20 cellular contexts compared by ENCODE assay signal in genomic region chr7:17313175-17313574, GRCh38.
"Had no signal": no experiment of that assay in that cellular context is flagged by ENCODE, and none has a peak within 500 bp of the region (broad histone marks: within the 10 kb centered on the region; RNA-seq: fewer than 3 reads in every experiment).

No MANE protein-coding gene starts in this region.

- H3K36me3 ChIP-seq: cardiac muscle cell, neural progenitor cell, ovary had no signal

- H2AFZ ChIP-seq: neural progenitor cell had no signal

- DNase-seq: activated CD4-positive, alpha-beta memory T cell treated with anti-CD3 and anti-CD28 coated beads, Interleukin-2, amount 10 ng/mL, durations not matched to agents 7 days and 5 days; activated CD4-positive, alpha-beta T cell treated with anti-CD3 and anti-CD28 coated beads for 4 hours; activated effector memory CD4-positive, alpha-beta T cell treated with Interleukin-2 at 50 U/mL for 16 hours; activated T-cell treated with anti-CD3 and anti-CD28 coated beads, Interleukin-2, amount 50 U/mL, for 24 hours; adrenal gland; dorsolateral prefrontal cortex; hypothalamus; naive B cell; ovary; stimulated activated CD4-positive, alpha-beta T cell treated with anti-CD3 and anti-CD28 coated beads, Interleukin-4, amount 100 ng/mL, for 4 hours; stimulated activated CD8-positive, alpha-beta memory T cell treated with anti-CD3 and anti-CD28 coated beads, Interleukin-4, amount 100 ng/mL, for 48 hours; stimulated activated naive CD4-positive, alpha-beta T cell treated with Interleukin-2 at 50 U/mL for 16 hours; T-cell; upper lobe of right lung had no signal

- H3K4me2 ChIP-seq: neural progenitor cell had no signal

- H3K27me3 ChIP-seq: adrenal gland, cardiac muscle cell, dorsolateral prefrontal cortex, neural progenitor cell, ovary, suprapubic skin, upper lobe of right lung had no signal

- H3K4me3 ChIP-seq: adrenal gland, cardiac muscle cell, neural progenitor cell, ovary, SK-N-MC, suprapubic skin, upper lobe of right lung had no signal

- ATAC-seq: esophagus mucosa, T-cell, upper lobe of right lung had no signal

- H3K9me3 ChIP-seq: adrenal gland, ovary, suprapubic skin, upper lobe of right lung had no signal

- H3K9ac ChIP-seq: neural progenitor cell had no signal

- H3K27ac ChIP-seq: adrenal gland, cardiac muscle cell, neural progenitor cell, ovary, SK-N-MC, upper lobe of right lung, VCaP had no signal
